ENCODE assay signal across 22 cellular contexts in the genomic region with DNA sequence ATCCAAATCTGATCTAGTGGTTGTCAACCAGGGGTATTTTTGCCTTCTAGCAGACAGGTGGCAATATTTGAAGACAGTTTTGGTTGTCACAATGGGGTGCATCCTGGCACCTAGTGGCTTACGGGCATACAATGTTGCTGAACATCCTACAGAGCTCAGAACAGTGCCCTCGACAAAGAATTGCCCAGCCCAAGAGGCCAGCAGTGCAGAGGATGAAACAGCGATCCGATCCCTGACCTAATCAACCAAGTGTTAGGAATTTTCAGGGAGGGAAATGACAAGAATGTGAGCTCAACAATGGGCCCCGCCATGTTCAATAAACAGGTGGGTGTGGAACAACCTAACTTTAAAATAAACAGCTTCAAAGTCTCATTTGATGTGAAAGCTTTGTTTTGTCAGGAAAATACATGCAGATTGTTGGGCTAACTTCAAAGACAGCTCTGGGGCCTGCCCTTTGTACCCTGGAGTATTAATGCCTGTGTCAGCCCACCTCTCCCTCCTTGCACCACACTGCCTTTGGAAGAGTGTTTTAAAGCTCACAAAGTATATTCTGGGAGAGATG. TPM values are rescaled to one million over a fixed set of nuclear protein-coding genes. Genes with fewer than 3 reads are reported as not detected.
DNase-seq lines count a peak whose midpoint lies in the region; ATAC-seq and TF ChIP-seq lines count a peak whose summit lies in the region.
"Had no signal": no experiment of that assay in that cellular context is flagged by ENCODE, and none has a peak within 500 bp of the region (broad histone marks: within the 10 kb centered on the region; RNA-seq: fewer than 3 reads in every experiment).

No MANE protein-coding gene starts in this region.

- H3K4ac ChIP-seq in neuronal stem cell (ENCODE audit: low read length), result no peak overlapping the region

- H4K91ac ChIP-seq in neuronal stem cell (ENCODE audit: low read depth, low read length, poor library complexity), result no peak overlapping the region

- CTCF ChIA-PET in HCT116 (lab: Charles Lee), result interaction anchor here (0.8 kb wide), 1 partner anchor 14 kb away, joined by 5 read pairs; no protein-coding TSS in a partner anchor

- H3K23ac ChIP-seq in neuronal stem cell (ENCODE audit: low read depth, low read length, poor library complexity), result no peak overlapping the region

- no peak overlapping the region for H3K14ac ChIP-seq in neuronal stem cell (ENCODE audit: low read length)

- H3K9me3 ChIP-seq in HCT116 (ENCODE audit: control insufficient read depth in 1 of 2, insufficient read depth in 1 of 2, low read depth in 1 of 2, low read length in 2 of 2), result no peaks in the 10 kb centered on the region
- H3K9me3 ChIP-seq in endodermal cell (ENCODE audit: control insufficient read depth, low read length), result no peaks in the 10 kb centered on the region
- no peaks in the 10 kb centered on the region for H3K9me3 ChIP-seq in neuronal stem cell (replicated peaks in 1 of 2; ENCODE audit: control insufficient read depth in 2 of 2, insufficient read depth in 1 of 2, low read depth in 1 of 2, low read length in 2 of 2)

- no peak overlapping the region for H3K4me3 Mint-ChIP-seq in endodermal cell
- H3K4me3 Mint-ChIP-seq: CD14-positive monocyte had no signal

- no peaks in the 10 kb centered on the region for H3K27me3 Mint-ChIP-seq in endodermal cell (ENCODE audit: insufficient read depth)

- no TSS peak for BruUV-seq in HCT116 (replicated peaks; lab: Mats Ljungman, UMichigan)

- intact Hi-C loops in HCT116 (cut with micrococcal nuclease), result no loop called here

- H3K27me3 ChIP-seq in HCT116 (ENCODE audit: insufficient read depth, low read length), result no peaks in the 10 kb centered on the region
- no peaks in the 10 kb centered on the region for H3K27me3 ChIP-seq in endodermal cell (ENCODE audit: control insufficient read depth, insufficient read depth, low read length, poor library complexity, severe bottlenecking)
- no peaks in the 10 kb centered on the region for H3K27me3 ChIP-seq in neuronal stem cell (ENCODE audit: control insufficient read depth in 3 of 3, insufficient read depth in 3 of 3, low read depth in 1 of 3, low read length in 3 of 3)

- peak overlapping the region; percentile 55 for H3K27ac Mint-ChIP-seq in endodermal cell

- H3K36me3 Mint-ChIP-seq in endodermal cell (ENCODE audit: low read depth), result no peaks in the 10 kb centered on the region
- H3K36me3 Mint-ChIP-seq: CD14-positive monocyte had no signal

- H2BK12ac ChIP-seq in neuronal stem cell (ENCODE audit: low read length), result no peak overlapping the region

- H3K4me3 ChIP-seq in GM12864 (ENCODE audit: low read depth, low read length), result no peak overlapping the region
- H3K4me3 ChIP-seq in HCT116 (replicated peaks in 1 of 2; ENCODE audit: low read depth in 1 of 2, low read length in 2 of 2), result no peak overlapping the region
- no peak overlapping the region for H3K4me3 ChIP-seq in endodermal cell (ENCODE audit: low read length)
- H3K4me3 ChIP-seq in neuronal stem cell (ENCODE audit: low read length in 2 of 2), result no peak overlapping the region

- no peak overlapping the region for H4K8ac ChIP-seq in neuronal stem cell (ENCODE audit: low read depth, low read length)

- no peaks in the 10 kb centered on the region for H3K9me3 Mint-ChIP-seq in endodermal cell
- H3K9me3 Mint-ChIP-seq: CD14-positive monocyte had no signal

- H3K4me1 ChIP-seq in HCT116 (ENCODE audit: control insufficient read depth in 1 of 2, insufficient read depth in 2 of 2, low read length in 2 of 2), result no peaks in the 10 kb centered on the region
- H3K4me1 ChIP-seq in endodermal cell (ENCODE audit: control insufficient read depth, insufficient read depth, low read length), result peaks cover 3% of the 10 kb centered on the region
- H3K4me1 ChIP-seq in neuronal stem cell (ENCODE audit: control insufficient read depth in 2 of 2, insufficient read depth in 1 of 2, low read depth in 1 of 2, low read length in 2 of 2), result peaks cover 0 to 4% of the 10 kb centered on the region in 2 donors

- RAD21 ChIA-PET in HCT116 (lab: Charles Lee; ENCODE audit: low non-redundant PET in 1 of 2, low total read pairs in 2 of 2, uncharacterized antibody in 2 of 2, unreplicated experiment in 2 of 2), result no interaction called here

- ATAC-seq in HCT116 (no peak), GM19452 (IDR thresholded peaks at IDR 0.05; ENCODE audit: unreplicated experiment) (no peak), left lobe of liver (no peak)

- no peaks in the 10 kb centered on the region for H4K20me1 ChIP-seq in HCT116 (ENCODE audit: insufficient read depth)

- WGBS in endodermal cell (ENCODE audit: insufficient coverage in 1 of 2, insufficient read length in 1 of 2), 2 experiments, result 78% methylated on average over 4 to 5 of the region's 5 CpGs
- WGBS in neuronal stem cell (ENCODE audit: extremely low coverage in 2 of 2, insufficient read length in 2 of 2, insufficient replicate concordance in 1 of 2), 2 donors, result no CpG with 5 or more reads among the region's 5 CpGs

- H3K27ac ChIP-seq in HCT116 (ENCODE audit: low read depth, low read length) (no peak overlapping the region), endodermal cell (ENCODE audit: low read depth, low read length) (no peak overlapping the region), neuronal stem cell (replicated peaks; ENCODE audit: low read length) (no peak overlapping the region)

- TF ChIP-seq RAD21 in HCT116 (IDR thresholded peaks at IDR 0.05; ENCODE audit: low read depth), result peak; percentile 29; the same call in 1 of the 2 replicates

- no peaks in the 10 kb centered on the region for H3K36me3 ChIP-seq in HCT116 (ENCODE audit: control insufficient read depth in 1 of 2, insufficient read depth in 2 of 2, low read length in 2 of 2)
- H3K36me3 ChIP-seq in endodermal cell (ENCODE audit: control insufficient read depth, insufficient read depth, low read length), result no peaks in the 10 kb centered on the region
- H3K36me3 ChIP-seq in neuronal stem cell (replicated peaks in 1 of 2; ENCODE audit: control insufficient read depth in 2 of 2, insufficient read depth in 2 of 2, low read length in 2 of 2), result no peaks in the 10 kb centered on the region

- no peak overlapping the region for H3K18ac ChIP-seq in neuronal stem cell (ENCODE audit: low read length)

- H3K9me2 ChIP-seq in HCT116 (ENCODE audit: insufficient read depth), result no peaks in the 10 kb centered on the region

- no peaks in the 10 kb centered on the region for H3K79me2 ChIP-seq in HCT116 (ENCODE audit: insufficient read depth, low read length)

- DNase-seq in GM12864 (ENCODE audit: low read depth) (no peak), HCT116 (ENCODE audit: low read depth, low spot score) (no peak), endodermal cell (peak; percentile 55), neuronal stem cell (ENCODE audit: low spot score) (peak; percentile 5), left lobe of liver (ENCODE audit: low spot score) (no peak)
- DNase-seq in activated CD4-positive, CD25-positive, alpha-beta regulatory T cell treated with anti-CD3 and anti-CD28 coated beads, Interleukin-2, amount 50 U/mL, for 72 hours, result no peak
- DNase-seq: ACHN; AML-193; IMR-90; NCI-H1417; NCI-H1930; NCI-H2171 treated with DMSO at 0.1 percent for 48 hours; NCI-H446 treated with DMSO at 0.1 percent for 48 hours; NK-92 treated with Interleukin-12 subunit alpha and Interleukin-12 subunit beta, amount 100 ng/mL, for 24 hours; OCI-M1; RPMI8226; SIG-M5 had no signal

- no peak overlapping the region for H2BK15ac ChIP-seq in neuronal stem cell (ENCODE audit: low read length)

- H3K79me1 ChIP-seq in neuronal stem cell (ENCODE audit: low read depth, low read length), result no peaks in the 10 kb centered on the region

- H3K9ac ChIP-seq in HCT116 (ENCODE audit: low read length) (no peak overlapping the region), endodermal cell (ENCODE audit: extremely low read depth, low read length, poor library complexity, severe bottlenecking) (no peak overlapping the region), neuronal stem cell (ENCODE audit: low read depth, low read length, poor library complexity) (no peak overlapping the region)

- no peak overlapping the region for H2BK5ac ChIP-seq in neuronal stem cell (ENCODE audit: low read length)

- H2AFZ ChIP-seq in HCT116 (ENCODE audit: low read depth, low read length, poor library complexity, severe bottlenecking) (no peak overlapping the region), neuronal stem cell (ENCODE audit: low read length) (no peak overlapping the region)

- TF ChIP-seq POLR2A in HCT116 (IDR thresholded peaks at IDR 0.05; ENCODE audit: borderline replicate concordance, extremely low read depth, insufficient read depth, insufficient read length), result no peak

- no peak overlapping the region for H2BK120ac ChIP-seq in neuronal stem cell (ENCODE audit: low read depth, low read length)

- POLR2A ChIA-PET in HCT116 (lab: Charles Lee), result no interaction called here

- H3K4me1 Mint-ChIP-seq in endodermal cell, result peaks cover 12% of the 10 kb centered on the region
- H3K4me1 Mint-ChIP-seq: CD14-positive monocyte had no signal

- H2AK5ac ChIP-seq in neuronal stem cell (ENCODE audit: low read depth, low read length), result no peak overlapping the region

- H3K4me2 ChIP-seq in HCT116 (ENCODE audit: low read length), result no peak overlapping the region
- no peak overlapping the region for H3K4me2 ChIP-seq in neuronal stem cell (ENCODE audit: insufficient read depth, low read length, poor library complexity, severe bottlenecking)

- peak; percentile 4 for TF ChIP-seq CTCF in GM12864 (IDR thresholded peaks at IDR 0.05; ENCODE audit: low read depth, low read length, missing control alignments)
- TF ChIP-seq CTCF in HCT116 (IDR thresholded peaks at IDR 0.05 in 2 of 3, conservative IDR thresholded peaks at IDR 0.05 in 1 of 3; ENCODE audit: borderline replicate concordance in 1 of 3, insufficient read depth in 1 of 3, low read depth in 2 of 3, low read length in 2 of 3), result peak in 2 of 3 experiments; percentile 10 to 53; a peak in 2 of 6 replicates
- peak; percentile 16 for TF ChIP-seq CTCF in endodermal cell (conservative IDR thresholded peaks at IDR 0.05)

RNA-seq across cellular contexts. Expression of gene SCYGR5, which starts 22.5 kb away (rescaled TPM):
- total RNA-seq in HCT116 (2021; ENCODE audit: unreplicated experiment) (not detected), endodermal cell (not detected), left lobe of liver (not detected)
- polyA plus RNA-seq in HCT116 (2012), result not detected in 2 replicates
- polyA plus RNA-seq in endodermal cell (2013, experiment 1 of 2), result not detected
- not detected for polyA plus RNA-seq in endodermal cell (2013, experiment 2 of 2)
- not detected for polyA plus RNA-seq in neuronal stem cell (2013, experiment 1 of 2)
- polyA plus RNA-seq in neuronal stem cell (2013, experiment 2 of 2), result not detected
- total RNA-seq: Daoy, HT-29, IMR-90, LHCN-M2 had no signal
- polyA plus RNA-seq: CD14-positive monocyte, IMR-90 had no signal

RNA-seq across cellular contexts. Expression of gene SCYGR4, which starts 26.8 kb away (rescaled TPM):
- not detected for total RNA-seq in HCT116 (2021; ENCODE audit: unreplicated experiment)
- not detected in 2 replicates for polyA plus RNA-seq in HCT116 (2012)
- not detected for total RNA-seq in endodermal cell
- polyA plus RNA-seq in endodermal cell (2013, experiment 1 of 2), result not detected
- polyA plus RNA-seq in endodermal cell (2013, experiment 2 of 2), result not detected
- polyA plus RNA-seq in neuronal stem cell (2013, experiment 1 of 2), result not detected
- polyA plus RNA-seq in neuronal stem cell (2013, experiment 2 of 2), result not detected
- not detected for total RNA-seq in left lobe of liver
- total RNA-seq: Daoy, HT-29, IMR-90, LHCN-M2 had no signal
- polyA plus RNA-seq: CD14-positive monocyte, IMR-90 had no signal

RNA-seq across cellular contexts. Expression of gene SCYGR3, which starts 29.4 kb away (rescaled TPM):
- total RNA-seq in HCT116 (2021; ENCODE audit: unreplicated experiment) (not detected), endodermal cell (not detected), left lobe of liver (not detected)
- polyA plus RNA-seq in HCT116 (2012), result not detected in 2 replicates
- polyA plus RNA-seq in endodermal cell (2013, experiment 1 of 2), result not detected
- not detected for polyA plus RNA-seq in endodermal cell (2013, experiment 2 of 2)
- not detected for polyA plus RNA-seq in neuronal stem cell (2013, experiment 1 of 2)
- polyA plus RNA-seq in neuronal stem cell (2013, experiment 2 of 2), result not detected
- total RNA-seq: Daoy, HT-29, IMR-90, LHCN-M2 had no signal
- polyA plus RNA-seq: CD14-positive monocyte, IMR-90 had no signal

RNA-seq across cellular contexts. Expression of gene SCYGR2, which starts 45.4 kb away (rescaled TPM):
- total RNA-seq in HCT116 (2021; ENCODE audit: unreplicated experiment), result not detected
- not detected in 2 replicates for polyA plus RNA-seq in HCT116 (2012)
- not detected for total RNA-seq in endodermal cell
- polyA plus RNA-seq in endodermal cell (2013, experiment 1 of 2), result not detected
- not detected for polyA plus RNA-seq in endodermal cell (2013, experiment 2 of 2)
- not detected for polyA plus RNA-seq in neuronal stem cell (2013, experiment 1 of 2)
- not detected for polyA plus RNA-seq in neuronal stem cell (2013, experiment 2 of 2)
- total RNA-seq in left lobe of liver, result not detected
- total RNA-seq: Daoy, HT-29, IMR-90, LHCN-M2 had no signal
- polyA plus RNA-seq: CD14-positive monocyte, IMR-90 had no signal

Comparison
In these comparisons a context has a peak if more than half of its experiments do, and no peak if none do; other contexts are left out.
1. DNase-seq: peak in endodermal cell (single experiment) and neuronal stem cell (single experiment); none in GM12864 (single experiment), HCT116 (single experiment), activated CD4-positive, CD25-positive, alpha-beta regulatory T cell treated with anti-CD3 and anti-CD28 coated beads, Interleukin-2, amount 50 U/mL, for 72 hours (single experiment) and left lobe of liver (single experiment).
2. Peak in every context shown above with its lines, with median percentiles within 50 percentile points of each other: CTCF ChIP-seq.